ENCODE assay signal across 5 cellular contexts in genomic region chr1:234814235-234814634, GRCh38.
DNase-seq lines count a peak whose midpoint lies in the region; ATAC-seq, FAIRE-seq and TF ChIP-seq lines count a peak whose summit lies in the region.
"Not testable (repeated sequence)": the region's sequence is repeated elsewhere in the genome, so short reads cannot be mapped to it uniquely, and the experiment has no call there.

No MANE protein-coding gene starts in this region.

- not testable (repeated sequence) for H3K4me3 Mint-ChIP-seq in WTC11

- not testable (repeated sequence) for H2AFZ ChIP-seq in H1 (ENCODE audit: low read length); HepG2 (ENCODE audit: low read length)

- not testable (repeated sequence) for TF ChIP-seq RAD21 in A549 (conservative IDR thresholded peaks at IDR 0.05 in 1 of 2, IDR thresholded peaks at IDR 0.05 in 1 of 2); H1 (IDR thresholded peaks at IDR 0.05 in 1 of 2, conservative IDR thresholded peaks at IDR 0.05 in 1 of 2; ENCODE audit: low read depth in 2 of 2, low read length in 2 of 2); HepG2 (CRISPR knock-in tag; IDR thresholded peaks at IDR 0.05)

- not testable (repeated sequence) for H3K23me2 ChIP-seq in H1 (ENCODE audit: low read depth, low read length)

- not testable (repeated sequence) for TF ChIP-seq CTCF in A549 (IDR thresholded peaks at IDR 0.05); WTC11 (IDR thresholded peaks at IDR 0.05); H1 (IDR thresholded peaks at IDR 0.05; ENCODE audit: control extremely low read depth in 1 of 3, insufficient read depth in 1 of 3, low read depth in 1 of 3, low read length in 3 of 3); HepG2 (CRISPR knock-in tag; IDR thresholded peaks at IDR 0.05)

- not testable (repeated sequence) for TF ChIP-seq POLR2A in A549 (IDR thresholded peaks at IDR 0.05; ENCODE audit: low read length); H1 (IDR thresholded peaks at IDR 0.05; ENCODE audit: control extremely low read depth in 1 of 2, low read depth in 2 of 2, low read length in 2 of 2); HepG2 (IDR thresholded peaks at IDR 0.05; ENCODE audit: insufficient read depth in 1 of 2, low read depth in 2 of 2, low read length in 2 of 2)

- H3K9me3 Mint-ChIP-seq in WTC11: not testable (repeated sequence)

- not testable (repeated sequence) for H3K4me3 ChIP-seq in A549; H1 (ENCODE audit: extremely low read depth in 1 of 4, insufficient read depth in 2 of 4, low read depth in 3 of 4, low read length in 4 of 4); HepG2 (replicated peaks in 1 of 3; ENCODE audit: insufficient read depth in 1 of 3, low read depth in 2 of 3, low read length in 3 of 3)

- not testable (repeated sequence) for BruUV-seq in HepG2 (replicated peaks; lab: Mats Ljungman, UMichigan)

- not testable (repeated sequence) for H2BK120ac ChIP-seq in H1 (replicated peaks; ENCODE audit: low read depth, low read length)

- H3K56ac ChIP-seq in H1 (replicated peaks; ENCODE audit: insufficient read length, low read depth, low read length): not testable (repeated sequence)

- not testable (repeated sequence) for H4K8ac ChIP-seq in H1 (ENCODE audit: extremely low read depth, insufficient read depth, low read length)

- H3K27ac ChIP-seq in A549: peak overlapping the region; percentile 36 to 64; a peak in 3 of 6 replicates
- not testable (repeated sequence) for H3K27ac ChIP-seq in H1 (ENCODE audit: low read depth, low read length)
- H3K27ac ChIP-seq in HepG2 (ENCODE audit: extremely low read length, insufficient read depth, low read length): peak overlapping the region; percentile 33

- H3K4ac ChIP-seq in H1 (replicated peaks; ENCODE audit: insufficient read length, low read depth, low read length): not testable (repeated sequence)

- not testable (repeated sequence) for H3K4me1 Mint-ChIP-seq in WTC11

- not testable (repeated sequence) for H3K27ac Mint-ChIP-seq in WTC11

- H3K36me3 Mint-ChIP-seq in WTC11: not testable (repeated sequence)

- H2AK5ac ChIP-seq in H1 (ENCODE audit: low read depth, low read length): not testable (repeated sequence)

- not testable (repeated sequence) for H3K36me3 ChIP-seq in H1 (ENCODE audit: control insufficient read depth in 2 of 4, insufficient read depth in 4 of 4, low read length in 3 of 4); HepG2 (replicated peaks in 1 of 2; ENCODE audit: control insufficient read depth in 1 of 2, insufficient read depth in 2 of 2, low read length in 2 of 2)

- TF ChIP-seq EP300 in A549 (IDR thresholded peaks at IDR 0.05); H1 (IDR thresholded peaks at IDR 0.05; ENCODE audit: borderline replicate concordance in 1 of 2, low read depth in 2 of 2, low read length in 2 of 2); HepG2 (IDR thresholded peaks at IDR 0.05; ENCODE audit: low read depth in 2 of 2, low read length in 2 of 2); HepG2 (CRISPR knock-in tag; IDR thresholded peaks at IDR 0.05; ENCODE audit: borderline replicate concordance): not testable (repeated sequence)

- CTCF ChIA-PET in A549 (lab: Yijun Ruan, JAX); WTC11 (lab: Charles Lee); H1 (lab: Charles Lee; ENCODE audit: partially characterized antibody); HepG2 (lab: Yijun Ruan, JAX; ENCODE audit: low intra/inter-chr PET ratio, low total read pairs): not testable (repeated sequence)

- not testable (repeated sequence) for H4K91ac ChIP-seq in H1 (replicated peaks; ENCODE audit: insufficient read length, low read length)

- not testable (repeated sequence) for H3K27me3 ChIP-seq in H1 (replicated peaks in 1 of 4; ENCODE audit: control insufficient read depth in 3 of 4, extremely low read depth in 1 of 4, insufficient read depth in 3 of 4, low read length in 3 of 4); HepG2 (ENCODE audit: control insufficient read depth in 1 of 2, insufficient read depth in 2 of 2, low read length in 2 of 2)

- H2BK20ac ChIP-seq in H1 (ENCODE audit: low read length): not testable (repeated sequence)

- not testable (repeated sequence) for H3K9ac ChIP-seq in H1 (replicated peaks in 1 of 4; ENCODE audit: extremely low read depth in 1 of 4, low read depth in 3 of 4, low read length in 3 of 4); HepG2 (ENCODE audit: insufficient read depth, low read depth, low read length)

- H3K23ac ChIP-seq in H1 (ENCODE audit: insufficient read length): not testable (repeated sequence)

- not testable (repeated sequence) for H4K5ac ChIP-seq in H1 (ENCODE audit: insufficient read length, low read depth, low read length)

- H3K27me3 Mint-ChIP-seq in WTC11 (ENCODE audit: low read depth): not testable (repeated sequence)

- FAIRE-seq in A549 (lab: Jason Lieb, UNC); HepG2 (lab: Jason Lieb, UNC): not testable (repeated sequence)
- FAIRE-seq in H1 (lab: Jason Lieb, UNC): peak; percentile 60

- not testable (repeated sequence) for H3K4me2 ChIP-seq in A549; H1 (ENCODE audit: insufficient read depth in 1 of 2, low read depth in 2 of 2, low read length in 2 of 2); HepG2 (ENCODE audit: low read depth, low read length)

- WGBS in A549 (ENCODE audit: missing lambda C conversion rate): 89% methylated on average over 2 of the region's 7 CpGs
- 84% methylated on average over 3 of the region's 7 CpGs; no CpG with 5 or more reads in 1 of the 2 experiments for WGBS in H1 (ENCODE audit: extremely low coverage in 1 of 2, insufficient coverage in 1 of 2, insufficient read length in 1 of 2, insufficient replicate concordance in 2 of 2, low coverage in 1 of 2, low lambda C conversion rate in 2 of 2, missing lambda C conversion rate in 1 of 2), 2 experiments
- WGBS in HepG2 (ENCODE audit: low lambda C conversion rate): 100% methylated on average over 3 of the region's 7 CpGs

- H2BK12ac ChIP-seq in H1 (ENCODE audit: low read depth, low read length): not testable (repeated sequence)

- not testable (repeated sequence) for H2BK5ac ChIP-seq in H1 (ENCODE audit: low read depth, low read length)

- H4K20me1 ChIP-seq in H1 (replicated peaks in 1 of 2; ENCODE audit: control insufficient read depth in 1 of 2, insufficient read depth in 2 of 2, low read length in 2 of 2); HepG2 (ENCODE audit: insufficient read depth, low read length): not testable (repeated sequence)

- H3K4me1 ChIP-seq in A549 (peaks cover 50% of the 10 kb centered on the region), HepG2 (ENCODE audit: insufficient read depth, low read length) (peaks cover 47% of the 10 kb centered on the region)
- not testable (repeated sequence) for H3K4me1 ChIP-seq in H1 (replicated peaks in 1 of 4; ENCODE audit: control insufficient read depth in 3 of 4, insufficient read depth in 4 of 4, low read length in 3 of 4)

- H3K79me2 ChIP-seq in H1 (ENCODE audit: control insufficient read depth in 1 of 2, insufficient read depth in 2 of 2, low read length in 2 of 2); HepG2 (ENCODE audit: insufficient read depth, low read length): not testable (repeated sequence)

- intact Hi-C loops in HepG2 (cut with micrococcal nuclease; ENCODE audit: unreplicated experiment): loop anchor here (10.0 kb wide), 2 partner anchors 61 to 209 kb away; no protein-coding TSS in a partner anchor

- not testable (repeated sequence) for H3K14ac ChIP-seq in H1 (ENCODE audit: insufficient read length)

- not testable (repeated sequence) for H3K18ac ChIP-seq in H1 (ENCODE audit: extremely low read depth, low read length)

- H3K9me3 ChIP-seq in A549; H1 (ENCODE audit: insufficient read depth in 2 of 2, low read depth in 1 of 2, low read length in 1 of 2); HepG2 (ENCODE audit: low read length): not testable (repeated sequence)

- POLR2A ChIA-PET in A549 (lab: Yijun Ruan, JAX); WTC11 (lab: Charles Lee); H1 (lab: Charles Lee; ENCODE audit: partially characterized antibody); HepG2 (lab: Yijun Ruan, JAX): not testable (repeated sequence)

- not testable (repeated sequence) for H3K79me1 ChIP-seq in H1 (ENCODE audit: low read depth, low read length)

- in situ Hi-C loops in HepG2 (cut with HindIII; ENCODE audit: extremely low pct_ligation_motif_present, low pct_unique_long_range_greater_than_20kb): not testable (repeated sequence)

- not testable (repeated sequence) for ATAC-seq in A549, HepG2
- peak; percentile 71 for ATAC-seq in WTC11

- H2BK15ac ChIP-seq in H1 (ENCODE audit: low read length): not testable (repeated sequence)

- not testable (repeated sequence) for DNase-seq in A549 (ENCODE audit: low read depth in 1 of 2, low spot score in 1 of 2); WTC11 (ENCODE audit: low spot score); H1 (ENCODE audit: low read depth in 1 of 2, low spot score in 2 of 2); HepG2 (ENCODE audit: low spot score)
- DNase-seq in NCI-H69 (lab: John Stamatoyannopoulos, UW): peak; percentile 70
